ENCODE assay signal across 8 cellular contexts in the genomic region with DNA sequence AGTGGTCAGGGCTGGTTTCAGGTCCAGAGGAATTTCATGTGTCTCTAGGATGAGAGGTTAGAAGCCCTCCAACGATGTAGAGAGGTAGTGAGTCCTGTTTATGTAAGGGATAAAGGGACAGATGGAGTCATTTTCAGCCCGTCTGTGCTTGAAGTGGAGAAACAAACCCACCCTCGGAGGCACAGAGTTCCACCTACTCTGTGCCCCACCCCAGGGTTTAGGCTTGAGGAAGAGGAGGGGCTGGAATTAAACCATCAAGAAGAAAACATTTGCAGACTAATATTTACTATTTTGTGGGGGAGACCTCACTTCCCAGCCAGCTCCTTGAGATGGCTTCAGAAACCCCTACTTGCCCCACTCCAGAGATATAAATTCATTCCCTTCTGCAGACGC. TPM values are rescaled to one million over a fixed set of nuclear protein-coding genes. Genes with fewer than 3 reads are reported as not detected.
DNase-seq lines count a peak whose midpoint lies in the region; TF ChIP-seq lines count a peak whose summit lies in the region.

No MANE protein-coding gene starts in this region.

- H3K36me3 ChIP-seq in CD8-positive, alpha-beta memory T cell (ENCODE audit: insufficient read depth, low read length): no peaks in the 10 kb centered on the region

- POLR2A ChIA-PET in CD8-positive, alpha-beta memory T cell (lab: Charles Lee): interaction anchor here (1.5 to 3.0 kb wide), 2 partner anchors 110 to 471 kb away, joined by 3 to 33 read pairs; partner anchors contain the start of gene APEX2

- peaks cover 31 to 34% (median 33%) of the 10 kb centered on the region in 3 donors for H3K4me1 Mint-ChIP-seq in CD8-positive, alpha-beta memory T cell
- peaks cover 32% of the 10 kb centered on the region for H3K4me1 Mint-ChIP-seq in nephron progenitor cell

- TF ChIP-seq CTCF in nephron progenitor cell (IDR thresholded peaks at IDR 0.05): no peak

- peaks cover 18% of the 10 kb centered on the region for H3K4me1 ChIP-seq in CD8-positive, alpha-beta memory T cell (ENCODE audit: insufficient read depth, low read length)

- H3K27ac Mint-ChIP-seq in CD8-positive, alpha-beta memory T cell: peak overlapping the region; percentile 91 to 99 (median 93)
- H3K27ac Mint-ChIP-seq in nephron progenitor cell: no peak overlapping the region

- no peak for DNase-seq in CD8-positive, alpha-beta memory T cell
- DNase-seq in NCI-H1694 (lab: John Stamatoyannopoulos, UW) (peak; percentile 52), cerebellum (ENCODE audit: low spot score) (peak; percentile 10), nephron progenitor cell (no peak), NCI-H510A (lab: John Stamatoyannopoulos, UW) (no peak), kidney tubule cell (ENCODE audit: low spot score) (no peak), SKM-1 treated with dmso at 0.1 percent for 144 hours (lab: John Stamatoyannopoulos, UW; ENCODE audit: unreplicated experiment) (no peak), NCI-H1930 (lab: John Stamatoyannopoulos, UW) (no peak)

- CTCF ChIA-PET in CD8-positive, alpha-beta memory T cell (lab: Charles Lee): interaction anchor here (1.9 kb wide), 1 partner anchor 111 kb away, joined by 10 read pairs; no protein-coding TSS in a partner anchor

- peak overlapping the region; percentile 67 for H3K27ac ChIP-seq in CD8-positive, alpha-beta memory T cell (ENCODE audit: low read depth, low read length)

- H3K36me3 Mint-ChIP-seq in CD8-positive, alpha-beta memory T cell: peaks cover 0 to 24% (median 0%) of the 10 kb centered on the region in 3 donors
- H3K36me3 Mint-ChIP-seq in nephron progenitor cell (ENCODE audit: low read depth): peaks cover 18% of the 10 kb centered on the region

- H3K27me3 ChIP-seq in CD8-positive, alpha-beta memory T cell (ENCODE audit: insufficient read depth, low read length, poor library complexity, severe bottlenecking): no peaks in the 10 kb centered on the region

- peaks cover 3% of the 10 kb centered on the region for H3K9me3 ChIP-seq in CD8-positive, alpha-beta memory T cell (ENCODE audit: low read length)

- H3K4me3 ChIP-seq in CD8-positive, alpha-beta memory T cell (ENCODE audit: low read length): peak overlapping the region; percentile 69

- H3K4me3 Mint-ChIP-seq in CD8-positive, alpha-beta memory T cell: peak overlapping the region; percentile 89 to 98 (median 96)
- peak overlapping the region; percentile 93 for H3K4me3 Mint-ChIP-seq in nephron progenitor cell

- H3K9me3 Mint-ChIP-seq in CD8-positive, alpha-beta memory T cell: peaks cover 0 to 2% (median 0%) of the 10 kb centered on the region in 5 donors
- peaks cover 73% of the 10 kb centered on the region for H3K9me3 Mint-ChIP-seq in nephron progenitor cell

- H3K27me3 Mint-ChIP-seq in CD8-positive, alpha-beta memory T cell: peaks cover 0 to 4% of the 10 kb centered on the region in 2 donors
- H3K27me3 Mint-ChIP-seq in nephron progenitor cell (ENCODE audit: low read depth, poor library complexity): no peaks in the 10 kb centered on the region

RNA-seq across cellular contexts. Expression of gene GNL3L, which starts 0.9 kb away (rescaled TPM):
- total RNA-seq in CD8-positive, alpha-beta memory T cell: 10 to 100 TPM; 92.1 to 92.8 TPM
- polyA plus RNA-seq in CD8-positive, alpha-beta memory T cell: 56.1 TPM
- 20.8 TPM for total RNA-seq in cerebellum

RNA-seq across cellular contexts. Expression of gene FGD1, which starts 33.1 kb away (rescaled TPM):
- under 1 TPM in 1 of 2 experiments, not detected in 1; 0.07 TPM for total RNA-seq in CD8-positive, alpha-beta memory T cell
- polyA plus RNA-seq in CD8-positive, alpha-beta memory T cell: 0.67 TPM
- 10.3 TPM for total RNA-seq in cerebellum

Comparison
In these comparisons a context has a peak if more than half of its experiments do, and no peak if none do; other contexts are left out.
1. DNase-seq: peak in NCI-H1694 (single experiment) and cerebellum (single experiment); none in CD8-positive, alpha-beta memory T cell (0 of 5), nephron progenitor cell (single experiment), NCI-H510A (single experiment), kidney tubule cell (single experiment), SKM-1 treated with dmso at 0.1 percent for 144 hours (single experiment) and NCI-H1930 (0 of 2).
2. RNA of gene FGD1, which starts 33.1 kb away (total RNA-seq): 10.3 TPM in cerebellum (single experiment); 0.07 TPM in CD8-positive, alpha-beta memory T cell; every median in the first group is over 10 times any median in the second.